ENCODE assay signal across 8 cellular contexts in the genomic region with DNA sequence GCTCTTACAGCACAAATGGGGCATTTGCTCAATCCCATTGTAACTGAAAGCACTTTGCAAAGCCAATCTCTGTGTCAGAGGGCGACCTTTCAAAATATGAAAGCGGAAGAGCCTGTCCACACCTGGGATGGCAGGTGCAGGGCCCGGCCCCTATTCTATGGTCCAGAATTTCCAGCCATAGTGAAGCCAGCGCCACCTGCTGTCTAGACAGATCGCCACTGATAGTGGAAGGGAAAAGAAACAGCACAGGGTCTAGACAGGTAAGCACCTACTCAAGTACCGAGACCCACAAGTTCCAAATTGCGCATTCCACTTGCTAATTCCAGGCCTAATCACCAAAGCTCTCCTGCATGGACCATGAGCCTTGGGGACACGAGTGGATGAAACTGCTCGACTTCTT.
A peak's percentile ranks its signal among the peaks of the same experiment; 100 is the strongest.
DNase-seq lines count a peak whose midpoint lies in the region; ATAC-seq and TF ChIP-seq lines count a peak whose summit lies in the region.
"Had no signal": no experiment of that assay in that cellular context is flagged by ENCODE, and none has a peak within 500 bp of the region (broad histone marks: within the 10 kb centered on the region; RNA-seq: fewer than 3 reads in every experiment).

No MANE protein-coding gene starts in this region.

- no peaks in the 10 kb centered on the region for H3K36me3 ChIP-seq in adipocyte (ENCODE audit: control insufficient read depth, insufficient read depth, low read length, severe bottlenecking)
- H3K36me3 ChIP-seq in lower lobe of right lung, result no peaks in the 10 kb centered on the region

- intact Hi-C loops in lower lobe of right lung (cut with DNase I), result no loop called here

- H3K27me3 ChIP-seq in adipocyte (replicated peaks; ENCODE audit: control insufficient read depth, insufficient read depth, low read length), result peaks cover 18% of the 10 kb centered on the region
- H3K27me3 ChIP-seq in lower lobe of right lung (ENCODE audit: low read depth), result no peaks in the 10 kb centered on the region

- H3K9me3 ChIP-seq in adipocyte (ENCODE audit: control insufficient read depth, low read length), result no peaks in the 10 kb centered on the region
- H3K9me3 ChIP-seq in lower lobe of right lung, result no peaks in the 10 kb centered on the region

- ATAC-seq in lower lobe of right lung, result peak; percentile 64 to 77

- DNase-seq in HFF-Myc (ENCODE audit: extremely low read depth, low read depth) (no peak), adipocyte (ENCODE audit: low read depth) (peak; percentile 29), lower lobe of right lung (no peak), GM19238 (ENCODE audit: insufficient read length, low spot score) (no peak), NCI-H128 (lab: John Stamatoyannopoulos, UW; ENCODE audit: unreplicated experiment) (no peak), A172 (ENCODE audit: low spot score) (no peak)

- no peak overlapping the region for H3K9ac ChIP-seq in adipocyte (ENCODE audit: low read length)

- H3K4me1 ChIP-seq in adipocyte (ENCODE audit: control insufficient read depth, insufficient read depth, low read length), result no peaks in the 10 kb centered on the region
- H3K4me1 ChIP-seq in lower lobe of right lung, result no peaks in the 10 kb centered on the region

- TF ChIP-seq CTCF in GM12873 (IDR thresholded peaks at IDR 0.05; ENCODE audit: insufficient read depth, low read depth, low read length, missing control alignments) (peak; percentile 61), HFF-Myc (IDR thresholded peaks at IDR 0.05; ENCODE audit: low read depth, low read length, missing control alignments) (peak; percentile 47), lower lobe of right lung (IDR thresholded peaks at IDR 0.05) (peak; percentile 49)

- no peak overlapping the region for H3K4me3 ChIP-seq in HFF-Myc (replicated peaks; ENCODE audit: low read depth, low read length)
- no peak overlapping the region for H3K4me3 ChIP-seq in adipocyte (ENCODE audit: low read length)
- H3K4me3 ChIP-seq in lower lobe of right lung, result no peak overlapping the region
- H3K4me3 ChIP-seq: lung had no signal

- H3K27ac ChIP-seq in lower lobe of right lung, result no peak overlapping the region
